ENCODE assay signal across 14 cellular contexts in genomic region chr22:49479566-49479965, GRCh38.
DNase-seq lines count a peak whose midpoint lies in the region; ATAC-seq and TF ChIP-seq lines count a peak whose summit lies in the region.
"Had no signal": no experiment of that assay in that cellular context is flagged by ENCODE, and none has a peak within 500 bp of the region (broad histone marks: within the 10 kb centered on the region; RNA-seq: fewer than 3 reads in every experiment).

No MANE protein-coding gene starts in this region.

- H3K4me3 Mint-ChIP-seq in GM23338 (no peak overlapping the region), memory B cell (no peak overlapping the region)
- H3K4me3 Mint-ChIP-seq in activated T-helper 17 cell treated with anti-CD3 and anti-CD28 coated beads, Interleukin-2, amount 50 U/mL, for 72 hours, result no peak overlapping the region
- H3K4me3 Mint-ChIP-seq in activated T-helper 1 cell treated with anti-CD3 and anti-CD28 coated beads, Interleukin-12 subunit alpha, Interleukin-12 subunit beta, Interleukin-2, Interleukin-4 antibody, amounts not matched to agents 30 ng/mL and 10 ng/mL and 1 ng/mL, durations not matched to agents 14 hours and 24 hours and 36 hours, result no peak overlapping the region
- H3K4me3 Mint-ChIP-seq: B cell; CD4-positive, alpha-beta memory T cell had no signal

- no peaks in the 10 kb centered on the region for H3K9me2 ChIP-seq in GM23338 (ENCODE audit: insufficient read depth)

- no peak overlapping the region for H3K4me2 ChIP-seq in GM23338
- H3K4me2 ChIP-seq in trophoblast cell (ENCODE audit: low read length), result no peak overlapping the region

- no peak overlapping the region for H3K27ac ChIP-seq in GM23338 (ENCODE audit: low read depth)
- H3K27ac ChIP-seq in trophoblast cell (ENCODE audit: low read depth, low read length), result no peak overlapping the region

- H3K36me3 ChIP-seq in GM23338 (ENCODE audit: insufficient read depth), result peaks cover 4% of the 10 kb centered on the region; the same call in 1 of the 2 replicates
- no peaks in the 10 kb centered on the region for H3K36me3 ChIP-seq in trophoblast cell (ENCODE audit: control insufficient read depth in 1 of 2, insufficient read depth in 2 of 2, low read length in 2 of 2)

- no peak overlapping the region for H3K18ac ChIP-seq in trophoblast cell (ENCODE audit: low read length)

- no peaks in the 10 kb centered on the region for H3K79me2 ChIP-seq in GM23338 (replicated peaks; ENCODE audit: insufficient read depth)
- H3K79me2 ChIP-seq in trophoblast cell (ENCODE audit: control insufficient read depth, insufficient read depth, low read length, poor library complexity), result no peaks in the 10 kb centered on the region

- 0 out of 2 replicates have a peak overlapping the region, but pooled peaks have one; percentile 1 for H3K27ac Mint-ChIP-seq in GM23338
- peak overlapping the region; percentile 54 for H3K27ac Mint-ChIP-seq in activated T-helper 17 cell treated with anti-CD3 and anti-CD28 coated beads, Interleukin-2, amount 50 U/mL, for 72 hours
- H3K27ac Mint-ChIP-seq in memory B cell, result peak overlapping the region; percentile 2
- H3K27ac Mint-ChIP-seq in activated T-helper 1 cell treated with anti-CD3 and anti-CD28 coated beads, Interleukin-12 subunit alpha, Interleukin-12 subunit beta, Interleukin-2, Interleukin-4 antibody, amounts not matched to agents 30 ng/mL and 10 ng/mL and 1 ng/mL, durations not matched to agents 14 hours and 24 hours and 36 hours, result no peak overlapping the region
- H3K27ac Mint-ChIP-seq: B cell; CD4-positive, alpha-beta memory T cell had no signal

- no peak overlapping the region for H2BK120ac ChIP-seq in trophoblast cell (ENCODE audit: insufficient read depth, low read length, poor library complexity)

- no peak overlapping the region for H3K14ac ChIP-seq in trophoblast cell (ENCODE audit: low read length)

- no CpG with 5 or more reads among the region's 9 CpGs for WGBS in trophoblast cell (ENCODE audit: extremely low coverage, insufficient coverage, insufficient read length)

- no peaks in the 10 kb centered on the region for H4K20me1 ChIP-seq in GM23338 (replicated peaks; ENCODE audit: insufficient read depth)

- no peaks in the 10 kb centered on the region for H3F3A ChIP-seq in GM23338 (replicated peaks; ENCODE audit: low read depth)

- H4K12ac ChIP-seq in trophoblast cell (ENCODE audit: low read depth, low read length), result no peak overlapping the region

- H3K4me3 ChIP-seq in GM23338 (no peak overlapping the region), trophoblast cell (ENCODE audit: low read depth, low read length) (no peak overlapping the region)

- no peak overlapping the region for H2BK12ac ChIP-seq in trophoblast cell (ENCODE audit: low read length)

- peaks cover 50% of the 10 kb centered on the region for H3K4me1 Mint-ChIP-seq in GM23338
- peaks cover 22% of the 10 kb centered on the region for H3K4me1 Mint-ChIP-seq in activated T-helper 17 cell treated with anti-CD3 and anti-CD28 coated beads, Interleukin-2, amount 50 U/mL, for 72 hours
- H3K4me1 Mint-ChIP-seq in memory B cell, result peaks cover 8% of the 10 kb centered on the region
- no peaks in the 10 kb centered on the region for H3K4me1 Mint-ChIP-seq in activated T-helper 1 cell treated with anti-CD3 and anti-CD28 coated beads, Interleukin-12 subunit alpha, Interleukin-12 subunit beta, Interleukin-2, Interleukin-4 antibody, amounts not matched to agents 30 ng/mL and 10 ng/mL and 1 ng/mL, durations not matched to agents 14 hours and 24 hours and 36 hours (ENCODE audit: low read depth)
- H3K4me1 Mint-ChIP-seq: B cell had no signal

- H3K4me1 ChIP-seq in GM23338 (ENCODE audit: insufficient read depth) (no peaks in the 10 kb centered on the region), trophoblast cell (ENCODE audit: control insufficient read depth in 1 of 2, insufficient read depth in 2 of 2, low read length in 2 of 2) (peaks cover 0 to 5% of the 10 kb centered on the region in 2 experiments)

- H4K91ac ChIP-seq in trophoblast cell (ENCODE audit: low read depth, low read length), result no peak overlapping the region

- peak overlapping the region; percentile 45 for H2AK5ac ChIP-seq in trophoblast cell (ENCODE audit: low read length)

- H3K79me1 ChIP-seq in trophoblast cell (ENCODE audit: low read length), result no peaks in the 10 kb centered on the region

- ATAC-seq in GM23338 (no peak), memory B cell (ENCODE audit: low read depth) (no peak)
- no peak for ATAC-seq in activated T-helper 17 cell treated with anti-CD3 and anti-CD28 coated beads, Interleukin-2, amount 50 U/mL, for 72 hours (replicated peaks)

- H3K27me3 ChIP-seq in GM23338 (ENCODE audit: insufficient read depth) (no peaks in the 10 kb centered on the region), trophoblast cell (ENCODE audit: insufficient read depth, low read length) (no peaks in the 10 kb centered on the region)

- no peak overlapping the region for H2BK5ac ChIP-seq in trophoblast cell (ENCODE audit: low read depth, low read length, poor library complexity)

- DNase-seq in GM23338 (ENCODE audit: low spot score), result no peak
- DNase-seq in memory B cell (ENCODE audit: low spot score in 2 of 2), result no peak
- no peak for DNase-seq in trophoblast cell
- no peak for DNase-seq in NCI-H1694 (lab: John Stamatoyannopoulos, UW)
- DNase-seq in NCI-H2107 (lab: John Stamatoyannopoulos, UW), result no peak
- DNase-seq in activated T-helper 1 cell treated with anti-CD3 and anti-CD28 coated beads, Interleukin-12 subunit alpha, Interleukin-12 subunit beta, Interleukin-2, Interleukin-4 antibody, amounts not matched to agents 30 ng/mL and 10 ng/mL and 1 ng/mL, durations not matched to agents 14 hours and 24 hours and 36 hours (ENCODE audit: low spot score), result no peak
- DNase-seq: C1 segment of cervical spinal cord; CD4-positive, alpha-beta memory T cell; DMS153; DMS79 treated with DMSO at 0.1 percent for 48 hours; EL; H7 had no signal

- H3K9me3 Mint-ChIP-seq in GM23338 (peaks cover 5% of the 10 kb centered on the region), memory B cell (peaks cover 9% of the 10 kb centered on the region)
- peaks cover 16% of the 10 kb centered on the region for H3K9me3 Mint-ChIP-seq in activated T-helper 17 cell treated with anti-CD3 and anti-CD28 coated beads, Interleukin-2, amount 50 U/mL, for 72 hours
- peaks cover 8% of the 10 kb centered on the region for H3K9me3 Mint-ChIP-seq in activated T-helper 1 cell treated with anti-CD3 and anti-CD28 coated beads, Interleukin-12 subunit alpha, Interleukin-12 subunit beta, Interleukin-2, Interleukin-4 antibody, amounts not matched to agents 30 ng/mL and 10 ng/mL and 1 ng/mL, durations not matched to agents 14 hours and 24 hours and 36 hours

- H3K27me3 Mint-ChIP-seq in GM23338 (ENCODE audit: insufficient read depth, low read depth, poor library complexity) (peaks cover 4% of the 10 kb centered on the region), memory B cell (no peaks in the 10 kb centered on the region)
- H3K27me3 Mint-ChIP-seq in activated T-helper 17 cell treated with anti-CD3 and anti-CD28 coated beads, Interleukin-2, amount 50 U/mL, for 72 hours, result no peaks in the 10 kb centered on the region
- no peaks in the 10 kb centered on the region for H3K27me3 Mint-ChIP-seq in activated T-helper 1 cell treated with anti-CD3 and anti-CD28 coated beads, Interleukin-12 subunit alpha, Interleukin-12 subunit beta, Interleukin-2, Interleukin-4 antibody, amounts not matched to agents 30 ng/mL and 10 ng/mL and 1 ng/mL, durations not matched to agents 14 hours and 24 hours and 36 hours (ENCODE audit: insufficient read depth)
- H3K27me3 Mint-ChIP-seq: CD4-positive, alpha-beta memory T cell had no signal

- no peak overlapping the region for H4K8ac ChIP-seq in trophoblast cell (ENCODE audit: low read depth, low read length)

- TF ChIP-seq CTCF in GM23338 (conservative IDR thresholded peaks at IDR 0.05; ENCODE audit: low read depth in 2 of 2), result no peak

- H3K4ac ChIP-seq in trophoblast cell (ENCODE audit: low read depth, low read length), result no peak overlapping the region

- peaks cover 6% of the 10 kb centered on the region; the same call in 2 of the 3 replicates for H3K36me3 Mint-ChIP-seq in GM23338 (ENCODE audit: low read depth)
- peaks cover 17% of the 10 kb centered on the region for H3K36me3 Mint-ChIP-seq in activated T-helper 17 cell treated with anti-CD3 and anti-CD28 coated beads, Interleukin-2, amount 50 U/mL, for 72 hours (ENCODE audit: low read depth)
- peaks cover 34% of the 10 kb centered on the region for H3K36me3 Mint-ChIP-seq in memory B cell
- peaks cover 6% of the 10 kb centered on the region for H3K36me3 Mint-ChIP-seq in activated T-helper 1 cell treated with anti-CD3 and anti-CD28 coated beads, Interleukin-12 subunit alpha, Interleukin-12 subunit beta, Interleukin-2, Interleukin-4 antibody, amounts not matched to agents 30 ng/mL and 10 ng/mL and 1 ng/mL, durations not matched to agents 14 hours and 24 hours and 36 hours (ENCODE audit: low read depth)

- H2AFZ ChIP-seq in GM23338 (no peak overlapping the region), trophoblast cell (ENCODE audit: insufficient read depth, low read length, poor library complexity) (no peak overlapping the region)

- H3K9me3 ChIP-seq in trophoblast cell (ENCODE audit: insufficient read depth, low read depth, low read length), result peaks cover 9% of the 10 kb centered on the region

- H3K9ac ChIP-seq in trophoblast cell (ENCODE audit: low read length), result no peak overlapping the region

- intact Hi-C loops in activated T-helper 1 cell treated with anti-CD3 and anti-CD28 coated beads, Interleukin-12 subunit alpha, Interleukin-12 subunit beta, Interleukin-2, Interleukin-4 antibody, amounts not matched to agents 30 ng/mL and 10 ng/mL and 1 ng/mL, durations not matched to agents 14 hours and 24 hours and 36 hours (cut with micrococcal nuclease), result no loop called here

- H3K23ac ChIP-seq in trophoblast cell (ENCODE audit: low read length), result no peak overlapping the region
